8 cellular contexts compared by ENCODE assay signal in the genomic region with DNA sequence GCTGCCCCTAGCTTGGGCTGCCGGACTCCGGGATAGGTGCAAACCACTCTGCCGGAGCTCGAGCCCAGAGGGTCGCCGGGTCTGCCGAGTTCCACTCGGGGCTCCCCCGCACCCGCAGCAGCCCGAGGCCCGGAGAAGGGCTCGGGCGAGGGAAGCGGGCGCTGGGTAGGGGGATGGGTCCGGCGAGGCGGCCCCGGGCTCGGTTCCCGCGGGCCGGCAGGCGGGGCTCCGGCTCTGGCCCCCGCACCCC. TPM values are rescaled to one million over a fixed set of nuclear protein-coding genes. Genes with fewer than 3 reads are reported as not detected.
A peak's percentile ranks its signal among the peaks of the same experiment; 100 is the strongest.
DNase-seq lines count a peak whose midpoint lies in the region; ATAC-seq and TF ChIP-seq lines count a peak whose summit lies in the region.

No MANE protein-coding gene starts in this region.

- H3K9me3 Mint-ChIP-seq in naive thymus-derived CD8-positive, alpha-beta T cell, result no peaks in the 10 kb centered on the region

- H3K4me3 ChIP-seq in Karpas-422 (ENCODE audit: low read length) (peak overlapping the region; percentile 77), colonic mucosa (peak overlapping the region; percentile 72)

- in situ Hi-C loops in G401 (cut with HindIII; ENCODE audit: low sequenced_read_pairs), result no loop called here

- no peaks in the 10 kb centered on the region for H3K9me2 ChIP-seq in Karpas-422 (replicated peaks; ENCODE audit: insufficient read depth, low read length)

- DNase-seq in Karpas-422, result no peak
- no peak for DNase-seq in colonic mucosa
- peak in 2 of 10 donors; percentile 24 to 36 for DNase-seq in naive thymus-derived CD8-positive, alpha-beta T cell
- no peak for DNase-seq in G401 (ENCODE audit: low spot score)
- DNase-seq in activated CD4-positive, alpha-beta T cell treated with anti-CD3 and anti-CD28 coated beads, Interleukin-2, amount 50 U/mL, for 4 hours, result no peak
- DNase-seq in A172 (ENCODE audit: low spot score), result no peak

- H3K27me3 ChIP-seq in Karpas-422 (ENCODE audit: low read length) (no peaks in the 10 kb centered on the region), colonic mucosa (no peaks in the 10 kb centered on the region)

- intact Hi-C loops in colonic mucosa (cut with DNase I), result no loop called here

- no peak for TF ChIP-seq CTCF in colonic mucosa (IDR thresholded peaks at IDR 0.05)

- peak overlapping the region; percentile 91 to 99 (median 96) for H3K27ac Mint-ChIP-seq in naive thymus-derived CD8-positive, alpha-beta T cell

- H3K4me3 Mint-ChIP-seq in naive thymus-derived CD8-positive, alpha-beta T cell, result peak overlapping the region; percentile 89 to 98 (median 96)

- H3K4me1 ChIP-seq in Karpas-422 (ENCODE audit: low read length), result peaks cover 46% of the 10 kb centered on the region
- no peaks in the 10 kb centered on the region for H3K4me1 ChIP-seq in colonic mucosa

- ATAC-seq in GM18499 (IDR thresholded peaks at IDR 0.05; ENCODE audit: insufficient read depth, unreplicated experiment), result peak; percentile 9
- ATAC-seq in GM21786 (IDR thresholded peaks at IDR 0.05; ENCODE audit: unreplicated experiment), result peak; percentile 25
- peak; percentile 12 to 39 for ATAC-seq in naive thymus-derived CD8-positive, alpha-beta T cell

- H3K9me3 ChIP-seq in Karpas-422 (ENCODE audit: low read length), result no peaks in the 10 kb centered on the region
- H3K9me3 ChIP-seq in colonic mucosa, result no peaks in the 10 kb centered on the region

- peaks cover 15 to 59% (median 34%) of the 10 kb centered on the region in 4 donors for H3K4me1 Mint-ChIP-seq in naive thymus-derived CD8-positive, alpha-beta T cell

- peaks cover under 1 to 26% (median 14%) of the 10 kb centered on the region in 3 donors for H3K36me3 Mint-ChIP-seq in naive thymus-derived CD8-positive, alpha-beta T cell

- POLR2A ChIA-PET in naive thymus-derived CD8-positive, alpha-beta T cell (lab: Charles Lee), result interaction anchor here (0.8 to 1.6 kb wide), 5 partner anchors 12 to 144 kb away, joined by 3 to 4 read pairs (median 4); no protein-coding TSS in a partner anchor

- peaks cover 61% of the 10 kb centered on the region for H3K79me2 ChIP-seq in Karpas-422 (ENCODE audit: low read length)

- H3K9ac ChIP-seq in Karpas-422 (ENCODE audit: low read length) (peak overlapping the region; percentile 97), colonic mucosa (ENCODE audit: low read depth in 2 of 2, low read length in 2 of 2) (peak overlapping the region; percentile 83 to 98)

- peak overlapping the region; percentile 74 for H3K4me2 ChIP-seq in Karpas-422 (ENCODE audit: low read depth, low read length, poor library complexity, severe bottlenecking)

- peaks cover 25% of the 10 kb centered on the region for H3K36me3 ChIP-seq in Karpas-422 (ENCODE audit: insufficient read depth, low read length)
- H3K36me3 ChIP-seq in colonic mucosa, result no peaks in the 10 kb centered on the region

- H3K27ac ChIP-seq in Karpas-422 (ENCODE audit: low read length), result peak overlapping the region; percentile 45; the same call in 1 of the 2 replicates
- H3K27ac ChIP-seq in colonic mucosa, result peak overlapping the region; percentile 98

- peaks cover 4 to 20% (median 15%) of the 10 kb centered on the region in 5 donors for H3K27me3 Mint-ChIP-seq in naive thymus-derived CD8-positive, alpha-beta T cell

- no peak overlapping the region for H2AFZ ChIP-seq in Karpas-422 (ENCODE audit: low read length)

- H4K20me1 ChIP-seq in Karpas-422 (ENCODE audit: insufficient read depth, low read depth, low read length), result no peaks in the 10 kb centered on the region

RNA-seq across cellular contexts. Expression of gene RICTOR, which starts 0.5 kb away (rescaled TPM):
- total RNA-seq in Karpas-422 (2014; rRNA removed; shearing (Covaris generic); ENCODE audit: low replicate concordance), result 24.5 and 42.7 TPM in 2 replicates
- total RNA-seq in colonic mucosa, result 10 to 100 TPM; 15.1 to 32.9 TPM
- total RNA-seq in naive thymus-derived CD8-positive, alpha-beta T cell, result 100 to 1,000 TPM in 1 of 2 experiments, 10 to 100 TPM in 1; 93.4 to 102 TPM
- polyA plus RNA-seq in naive thymus-derived CD8-positive, alpha-beta T cell, result 10 to 100 TPM in 2 of 3 donors, 1 to 10 TPM in 1; 9.1 to 14.7 (median 11.2) TPM
- 7.3 and 11.0 TPM in 2 replicates for total RNA-seq in G401 (2014; rRNA removed; shearing (Covaris generic))
- total RNA-seq in A172 (2014; rRNA removed; shearing (Covaris generic)), result 18.7 and 21.0 TPM in 2 replicates
